Comparison of ENCODE assay signal across 1 cellular context in the genomic region with DNA sequence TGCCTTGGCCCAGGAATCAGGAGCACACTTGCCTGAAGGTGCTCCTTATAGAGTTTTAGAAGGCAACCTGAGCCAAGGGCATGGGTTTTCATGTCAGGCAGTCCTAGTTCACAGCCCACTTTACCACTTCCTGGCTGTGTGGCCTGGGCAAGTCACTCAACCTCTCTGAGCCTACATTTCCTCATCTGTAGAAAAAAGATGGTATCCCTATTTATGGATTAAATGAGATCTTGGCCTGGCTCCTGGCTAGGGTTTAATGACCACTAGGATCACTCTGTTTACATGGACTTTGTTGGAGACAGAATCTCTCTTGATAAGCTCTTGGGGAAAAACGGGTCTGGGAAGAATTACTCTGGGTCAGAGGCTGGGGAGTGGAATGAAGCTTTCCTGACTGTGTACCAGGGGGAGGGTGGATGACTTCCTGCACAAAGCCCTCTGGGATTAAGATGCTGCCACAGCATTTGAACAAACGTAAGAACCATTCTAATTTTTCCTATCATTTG.
TF ChIP-seq lines count a peak whose summit lies in the region.

No MANE protein-coding gene starts in this region.

TF ChIP-seq in A549, 52 proteins besides CTCF, POLR2A, EP300 and RAD21:
- TF ChIP-seq CHD2 (IDR thresholded peaks at IDR 0.05; ENCODE audit: low read length, partially characterized antibody) (no peak), ZFP36 (IDR thresholded peaks at IDR 0.05; ENCODE audit: borderline replicate concordance, partially characterized antibody) (peak; percentile 70), FOSL2 (IDR thresholded peaks at IDR 0.05) (no peak), FOSL2 (CRISPR knock-in tag; IDR thresholded peaks at IDR 0.05) (no peak), BCL3 (IDR thresholded peaks at IDR 0.05) (no peak), RARB (CRISPR knock-in tag; IDR thresholded peaks at IDR 0.05) (no peak), CBX8 (IDR thresholded peaks at IDR 0.05) (no peak), HOXA7 (CRISPR knock-in tag; IDR thresholded peaks at IDR 0.05) (no peak), TFCP2L1 (CRISPR knock-in tag; IDR thresholded peaks at IDR 0.05) (no peak), NPAS2 (CRISPR knock-in tag; IDR thresholded peaks at IDR 0.05; ENCODE audit: borderline replicate concordance) (no peak), USF2 (IDR thresholded peaks at IDR 0.05) (no peak), CEBPB (IDR thresholded peaks at IDR 0.05) (no peak), GATA3 (IDR thresholded peaks at IDR 0.05; ENCODE audit: borderline replicate concordance) (no peak), KDM1A (IDR thresholded peaks at IDR 0.05; ENCODE audit: low read depth) (peak; percentile 73; the same call in 1 of the 2 replicates), RNF2 (IDR thresholded peaks at IDR 0.05; ENCODE audit: borderline replicate concordance, low read depth) (no peak)
- TF ChIP-seq, protein P1, sequence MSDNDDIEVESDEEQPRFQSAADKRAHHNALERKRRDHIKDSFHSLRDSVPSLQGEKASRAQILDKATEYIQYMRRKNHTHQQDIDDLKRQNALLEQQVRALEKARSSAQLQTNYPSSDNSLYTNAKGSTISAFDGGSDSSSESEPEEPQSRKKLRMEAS (IDR thresholded peaks at IDR 0.05) = no peak
